In genomic region chr21:34762761-34763160, GRCh38 we compare ENCODE assay signal across 23 cellular contexts.
DNase-seq lines count a peak whose midpoint lies in the region; TF ChIP-seq lines count a peak whose summit lies in the region.
"Had no signal": no experiment of that assay in that cellular context is flagged by ENCODE, and none has a peak within 500 bp of the region (broad histone marks: within the 10 kb centered on the region; RNA-seq: fewer than 3 reads in every experiment).

No MANE protein-coding gene starts in this region.

- H3K36me3 Mint-ChIP-seq in endothelial cell (ENCODE audit: low read depth, unreplicated experiment) (no peaks in the 10 kb centered on the region), immature natural killer cell (no peaks in the 10 kb centered on the region)
- H3K36me3 Mint-ChIP-seq: neural progenitor cell, T-cell had no signal

- no peaks in the 10 kb centered on the region for H3K9me2 ChIP-seq in OCI-LY1 (ENCODE audit: low read depth, low read length)

- TF ChIP-seq CTCF in OCI-LY1 (IDR thresholded peaks at IDR 0.05; ENCODE audit: low read length) (peak; percentile 10; the same call in 1 of the 2 replicates), endothelial cell (IDR thresholded peaks at IDR 0.05; ENCODE audit: unreplicated experiment) (peak; percentile 24), transverse colon (IDR thresholded peaks at IDR 0.05) (no peak)

- no peaks in the 10 kb centered on the region for H3F3A ChIP-seq in OCI-LY1 (ENCODE audit: insufficient read depth, low read length)

- TF ChIP-seq EP300 in transverse colon (IDR thresholded peaks at IDR 0.05; ENCODE audit: low read depth), result no peak

- H3K4me1 Mint-ChIP-seq in endothelial cell (ENCODE audit: unreplicated experiment), result no peaks in the 10 kb centered on the region
- H3K4me1 Mint-ChIP-seq in immature natural killer cell, result no peaks in the 10 kb centered on the region
- H3K4me1 Mint-ChIP-seq: activated naive CD8-positive, alpha-beta T cell treated with anti-CD3 and anti-CD28 coated beads, Interleukin-2, amount 50 U/mL, for 24 hours; neural progenitor cell; T-cell had no signal

- DNase-seq in ELR (ENCODE audit: low read depth) (peak; percentile 18), endothelial cell (ENCODE audit: low spot score) (no peak), renal cortical epithelial cell (ENCODE audit: low read depth) (peak; percentile 79), transverse colon (no peak), HK-2 (ENCODE audit: unreplicated experiment) (no peak), HT-29 (ENCODE audit: low spot score) (no peak), immature natural killer cell (no peak)
- DNase-seq: activated CD8-positive, alpha-beta T cell treated with anti-CD3 and anti-CD28 coated beads for 36 hours; activated naive CD8-positive, alpha-beta T cell treated with anti-CD3 and anti-CD28 coated beads, Interleukin-2, amount 50 U/mL, for 24 hours; DMS 273 treated with DMSO at 0.1 percent for 48 hours; KBM-7; kidney; mesendoderm; NCI-H1092 treated with DMSO at 0.1 percent for 48 hours; NCI-H2171 treated with DMSO at 0.1 percent for 48 hours; right cardiac atrium; RPMI8226; stimulated activated CD4-positive, alpha-beta T cell treated with anti-CD3 and anti-CD28 coated beads, Interleukin-1b, Interleukin-23, amount 100 ng/mL, for 48 hours; T-cell had no signal

- H3K4me2 ChIP-seq in OCI-LY1 (ENCODE audit: low read length), result no peak overlapping the region
- H3K4me2 ChIP-seq: BLaER1, neural progenitor cell had no signal

- H3K4me3 ChIP-seq in OCI-LY1 (ENCODE audit: low read depth, low read length, poor library complexity, severe bottlenecking) (no peak overlapping the region), transverse colon (no peak overlapping the region)
- H3K4me3 ChIP-seq: BLaER1, neural progenitor cell, suprapubic skin had no signal

- H3K27ac ChIP-seq in OCI-LY1 (ENCODE audit: low read depth, low read length, poor library complexity, severe bottlenecking) (no peak overlapping the region), transverse colon (no peak overlapping the region)
- H3K27ac ChIP-seq: BLaER1, neural progenitor cell, suprapubic skin had no signal

- H3K79me2 ChIP-seq in OCI-LY1 (ENCODE audit: insufficient read depth, low read length), result no peaks in the 10 kb centered on the region

- in situ Hi-C loops in transverse colon (cut with MboI; ENCODE audit: low pct_ligation_motif_present in 1 of 4, low pct_unique_long_range_greater_than_20kb in 1 of 4, low sequenced_read_pairs in 3 of 4), result no loop called here

- H3K4me1 ChIP-seq in OCI-LY1 (ENCODE audit: insufficient read depth, low read length, severe bottlenecking) (no peaks in the 10 kb centered on the region), transverse colon (no peaks in the 10 kb centered on the region)
- H3K4me1 ChIP-seq: BLaER1, neural progenitor cell, suprapubic skin had no signal

- intact Hi-C loops in transverse colon (cut with DNase I; ENCODE audit: low total_unique reads), result no loop called here

- H3K36me3 ChIP-seq in OCI-LY1 (ENCODE audit: insufficient read depth, low read length) (no peaks in the 10 kb centered on the region), transverse colon (no peaks in the 10 kb centered on the region)
- H3K36me3 ChIP-seq: BLaER1, neural progenitor cell, suprapubic skin had no signal

- H3K27me3 Mint-ChIP-seq in endothelial cell (ENCODE audit: unreplicated experiment) (peaks cover 1% of the 10 kb centered on the region), immature natural killer cell (ENCODE audit: low read depth in 3 of 3) (peaks cover 0 to 2% (median 1%) of the 10 kb centered on the region in 3 donors)
- H3K27me3 Mint-ChIP-seq: activated CD8-positive, alpha-beta T cell treated with anti-CD3 and anti-CD28 coated beads for 36 hours; activated naive CD8-positive, alpha-beta T cell treated with anti-CD3 and anti-CD28 coated beads, Interleukin-2, amount 50 U/mL, for 24 hours had no signal

- H3K27ac Mint-ChIP-seq in endothelial cell (ENCODE audit: unreplicated experiment), result no peak overlapping the region
- H3K27ac Mint-ChIP-seq in immature natural killer cell, result no peak overlapping the region
- H3K27ac Mint-ChIP-seq: activated CD8-positive, alpha-beta T cell treated with anti-CD3 and anti-CD28 coated beads for 36 hours; activated naive CD8-positive, alpha-beta T cell treated with anti-CD3 and anti-CD28 coated beads, Interleukin-2, amount 50 U/mL, for 24 hours; neural progenitor cell; T-cell had no signal

- H3K4me3 Mint-ChIP-seq in endothelial cell (ENCODE audit: unreplicated experiment) (no peak overlapping the region), immature natural killer cell (no peak overlapping the region)
- H3K4me3 Mint-ChIP-seq: activated CD8-positive, alpha-beta T cell treated with anti-CD3 and anti-CD28 coated beads for 36 hours; activated naive CD8-positive, alpha-beta T cell treated with anti-CD3 and anti-CD28 coated beads, Interleukin-2, amount 50 U/mL, for 24 hours; neural progenitor cell; T-cell had no signal

- H3K9ac ChIP-seq in OCI-LY1 (ENCODE audit: low read length), result no peak overlapping the region
- H3K9ac ChIP-seq: BLaER1, neural progenitor cell had no signal

- no peak overlapping the region for H2AFZ ChIP-seq in OCI-LY1 (ENCODE audit: low read length)
- H2AFZ ChIP-seq: neural progenitor cell had no signal

- H3K9me3 ChIP-seq in OCI-LY1 (ENCODE audit: low read length), result no peaks in the 10 kb centered on the region
- H3K9me3 ChIP-seq in transverse colon, result peaks cover 0 to 3% of the 10 kb centered on the region in 2 donors
- H3K9me3 ChIP-seq: suprapubic skin had no signal

- H3K9me3 Mint-ChIP-seq in endothelial cell (ENCODE audit: unreplicated experiment), result peaks cover 6% of the 10 kb centered on the region
- peaks cover 0 to 4% (median 0%) of the 10 kb centered on the region in 6 donors for H3K9me3 Mint-ChIP-seq in immature natural killer cell
- H3K9me3 Mint-ChIP-seq: activated naive CD8-positive, alpha-beta T cell treated with anti-CD3 and anti-CD28 coated beads, Interleukin-2, amount 50 U/mL, for 24 hours had no signal

- no peaks in the 10 kb centered on the region for H4K20me1 ChIP-seq in OCI-LY1 (ENCODE audit: insufficient read depth, low read length)
- H4K20me1 ChIP-seq: BLaER1 had no signal

- no peak for TF ChIP-seq POLR2A in transverse colon (IDR thresholded peaks at IDR 0.05)

- H3K27me3 ChIP-seq in OCI-LY1 (ENCODE audit: insufficient read depth, low read length), result no peaks in the 10 kb centered on the region
- H3K27me3 ChIP-seq in transverse colon, result no peaks in the 10 kb centered on the region
- H3K27me3 ChIP-seq: BLaER1, neural progenitor cell, suprapubic skin had no signal

Comparison
In these comparisons a context has a peak if more than half of its experiments do, and no peak if none do; other contexts are left out.
1. DNase-seq: peak in ELR (single experiment) and renal cortical epithelial cell (single experiment); none in endothelial cell (single experiment), transverse colon (single experiment), HK-2 (single experiment), HT-29 (single experiment) and immature natural killer cell (0 of 3).
2. CTCF ChIP-seq: peak in OCI-LY1 (single experiment) and endothelial cell (single experiment); none in transverse colon (0 of 5).